In the genomic region with DNA sequence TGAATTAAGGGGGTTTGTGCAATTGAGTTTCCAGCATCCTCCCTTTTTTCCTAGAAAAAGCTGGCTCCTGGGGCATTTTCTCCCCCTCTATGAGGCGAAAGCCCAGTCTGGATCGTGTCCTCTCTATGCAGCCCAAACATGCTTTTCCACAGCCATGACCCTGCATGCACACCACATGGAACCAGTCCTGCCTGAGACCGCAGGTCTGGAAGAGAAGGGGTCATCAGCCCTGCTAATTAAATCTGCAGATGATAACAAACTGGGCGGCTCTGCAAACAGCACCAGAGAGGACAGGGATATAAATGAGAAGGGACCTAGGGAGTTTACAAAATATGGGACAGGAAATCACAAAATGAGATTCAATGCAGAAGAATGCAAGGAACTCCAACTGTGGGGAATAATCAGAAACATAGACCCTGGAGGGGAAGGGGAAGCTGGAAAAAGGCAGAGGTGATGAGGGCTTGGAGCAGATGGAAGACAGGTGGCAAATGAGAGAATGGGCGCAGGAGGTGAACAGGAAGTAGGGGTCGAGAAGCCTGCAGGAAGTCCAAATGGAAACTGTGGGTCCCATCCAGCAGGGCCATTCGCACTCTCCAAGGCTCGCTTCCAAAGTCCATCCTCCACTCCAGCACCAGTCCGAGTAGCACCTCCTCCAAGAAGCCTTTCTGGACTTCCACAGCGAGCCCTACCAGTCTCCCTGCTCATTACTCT, we compare ENCODE assay signal across 28 cellular contexts.
"Had no signal": no experiment of that assay in that cellular context is flagged by ENCODE, and none has a peak within 500 bp of the region (broad histone marks: within the 10 kb centered on the region; RNA-seq: fewer than 3 reads in every experiment).

No MANE protein-coding gene starts in this region.

- H3K4me1 ChIP-seq: esophagus squamous epithelium, pancreas, stomach, thyroid gland, vagina had no signal

- H3K9me3 Mint-ChIP-seq: immature natural killer cell; mesothelial cell of epicardium; naive B cell; natural killer cell treated with Interleukin-12 subunit alpha and Interleukin-12 subunit beta and Interleukin-15 and Interleukin-18, amount 100 ng/mL, for 72 hours; neural crest cell had no signal

- H3K27ac ChIP-seq: esophagus squamous epithelium, neutrophil, pancreas, stomach, thyroid gland, vagina had no signal

- H3K4me3 ChIP-seq: esophagus squamous epithelium, mucosa of descending colon, pancreas, smooth muscle cell, stomach, thyroid gland, vagina had no signal

- FAIRE-seq: keratinocyte, pancreas had no signal

- H3K4me3 Mint-ChIP-seq: immature natural killer cell; mesothelial cell of epicardium; naive B cell; natural killer cell treated with Interleukin-12 subunit alpha and Interleukin-12 subunit beta and Interleukin-15 and Interleukin-18, amount 100 ng/mL, for 72 hours; neural crest cell had no signal

- H3K9me3 ChIP-seq: esophagus squamous epithelium, mucosa of descending colon, neutrophil, pancreas, stomach, thyroid gland, vagina had no signal

- H3K4me1 Mint-ChIP-seq: immature natural killer cell, mesothelial cell of epicardium, naive B cell, neural crest cell had no signal

- H3K36me3 Mint-ChIP-seq: immature natural killer cell; mesothelial cell of epicardium; naive B cell; natural killer cell treated with Interleukin-12 subunit alpha and Interleukin-12 subunit beta and Interleukin-15 and Interleukin-18, amount 100 ng/mL, for 72 hours had no signal

- H3K27me3 ChIP-seq: neutrophil, pancreas, thyroid gland, vagina had no signal

- H3K27me3 Mint-ChIP-seq: naive B cell had no signal

- DNase-seq: cortex of kidney; effector memory CD4-positive, alpha-beta T cell; erythroblast; esophagus squamous epithelium; foreskin melanocyte; glutamatergic neuron; hypothalamus; immature natural killer cell; mesenchymal stem cell; mucosa of descending colon; naive B cell; pancreas; stimulated activated CD4-positive, alpha-beta T cell treated with anti-CD3 and anti-CD28 coated beads, Interleukin-12 subunit alpha, Interleukin-12 subunit beta, amount 100 ng/mL, for 4 hours; stimulated activated CD4-positive, alpha-beta T cell treated with anti-CD3 and anti-CD28 coated beads, Interleukin-1b, Interleukin-23, amount 100 ng/mL, for 48 hours; stimulated activated CD4-positive, alpha-beta T cell treated with anti-CD3 and anti-CD28 coated beads, Interleukin-4, amount 100 ng/mL, for 1 hour; stimulated activated CD8-positive, alpha-beta memory T cell treated with anti-CD3 and anti-CD28 coated beads, Interleukin-4, amount 100 ng/mL, for 48 hours; stimulated activated naive CD4-positive, alpha-beta T cell treated with Interleukin-2 at 50 U/mL for 16 hours; stomach; trophoblast cell had no signal

- H3K27ac Mint-ChIP-seq: immature natural killer cell; mesothelial cell of epicardium; naive B cell; natural killer cell treated with Interleukin-12 subunit alpha and Interleukin-12 subunit beta and Interleukin-15 and Interleukin-18, amount 100 ng/mL, for 72 hours had no signal

- ATAC-seq: mucosa of descending colon; natural killer cell treated with Interleukin-12 subunit alpha and Interleukin-12 subunit beta and Interleukin-15 and Interleukin-18, amount 100 ng/mL, for 72 hours; pancreas; sciatic nerve had no signal

- H3K36me3 ChIP-seq: esophagus squamous epithelium, neutrophil, pancreas, stomach, thyroid gland, vagina had no signal
